ENCODE assay signal across 1 cellular context in the genomic region with DNA sequence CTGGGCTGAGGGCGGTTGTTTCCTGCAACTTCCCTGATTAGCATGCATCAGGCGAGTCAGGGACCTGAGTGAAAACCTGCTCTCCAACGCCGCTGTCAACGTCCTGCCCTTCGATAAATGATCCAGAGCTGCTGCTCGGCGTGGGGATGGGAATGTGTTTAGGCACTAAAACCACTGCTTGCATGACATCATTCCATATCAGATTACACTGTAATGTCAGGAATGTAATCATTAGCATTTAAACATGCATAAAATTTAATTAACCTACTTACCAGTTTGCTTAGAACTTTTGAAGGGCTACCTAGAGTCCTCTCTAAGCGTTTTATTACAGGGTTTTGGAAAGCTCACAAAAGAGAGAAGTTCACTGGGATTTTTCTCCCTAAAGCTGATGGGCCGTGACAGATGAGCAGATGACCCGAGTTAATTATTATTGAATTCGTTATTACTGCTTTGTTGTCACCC.
A peak's percentile ranks its signal among the peaks of the same experiment; 100 is the strongest.
TF ChIP-seq lines count a peak whose summit lies in the region.

No MANE protein-coding gene starts in this region.

TF ChIP-seq in HEK293, 187 proteins besides CTCF, POLR2A, EP300 and RAD21 (continued from another document):
- TF ChIP-seq, protein P1, sequence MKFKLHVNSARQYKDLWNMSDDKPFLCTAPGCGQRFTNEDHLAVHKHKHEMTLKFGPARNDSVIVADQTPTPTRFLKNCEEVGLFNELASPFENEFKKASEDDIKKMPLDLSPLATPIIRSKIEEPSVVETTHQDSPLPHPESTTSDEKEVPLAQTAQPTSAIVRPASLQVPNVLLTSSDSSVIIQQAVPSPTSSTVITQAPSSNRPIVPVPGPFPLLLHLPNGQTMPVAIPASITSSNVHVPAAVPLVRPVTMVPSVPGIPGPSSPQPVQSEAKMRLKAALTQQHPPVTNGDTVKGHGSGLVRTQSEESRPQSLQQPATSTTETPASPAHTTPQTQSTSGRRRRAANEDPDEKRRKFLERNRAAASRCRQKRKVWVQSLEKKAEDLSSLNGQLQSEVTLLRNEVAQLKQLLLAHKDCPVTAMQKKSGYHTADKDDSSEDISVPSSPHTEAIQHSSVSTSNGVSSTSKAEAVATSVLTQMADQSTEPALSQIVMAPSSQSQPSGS (tag by site-specific recombination; IDR thresholded peaks at IDR 0.05; ENCODE audit: low read depth): no peak
- no peak for TF ChIP-seq ZNF155 (tag by site-specific recombination; IDR thresholded peaks at IDR 0.05)
- TF ChIP-seq, protein P2, sequence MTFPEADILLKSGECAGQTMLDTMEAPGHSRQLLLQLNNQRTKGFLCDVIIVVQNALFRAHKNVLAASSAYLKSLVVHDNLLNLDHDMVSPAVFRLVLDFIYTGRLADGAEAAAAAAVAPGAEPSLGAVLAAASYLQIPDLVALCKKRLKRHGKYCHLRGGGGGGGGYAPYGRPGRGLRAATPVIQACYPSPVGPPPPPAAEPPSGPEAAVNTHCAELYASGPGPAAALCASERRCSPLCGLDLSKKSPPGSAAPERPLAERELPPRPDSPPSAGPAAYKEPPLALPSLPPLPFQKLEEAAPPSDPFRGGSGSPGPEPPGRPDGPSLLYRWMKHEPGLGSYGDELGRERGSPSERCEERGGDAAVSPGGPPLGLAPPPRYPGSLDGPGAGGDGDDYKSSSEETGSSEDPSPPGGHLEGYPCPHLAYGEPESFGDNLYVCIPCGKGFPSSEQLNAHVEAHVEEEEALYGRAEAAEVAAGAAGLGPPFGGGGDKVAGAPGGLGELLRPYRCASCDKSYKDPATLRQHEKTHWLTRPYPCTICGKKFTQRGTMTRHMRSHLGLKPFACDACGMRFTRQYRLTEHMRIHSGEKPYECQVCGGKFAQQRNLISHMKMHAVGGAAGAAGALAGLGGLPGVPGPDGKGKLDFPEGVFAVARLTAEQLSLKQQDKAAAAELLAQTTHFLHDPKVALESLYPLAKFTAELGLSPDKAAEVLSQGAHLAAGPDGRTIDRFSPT (tag by site-specific recombination; IDR thresholded peaks at IDR 0.05): 0 out of 2 replicates have a peak, but pooled peaks have one; percentile 34
- no peak for TF ChIP-seq ZNF274 (IDR thresholded peaks at IDR 0.05; ENCODE audit: low read length)
- TF ChIP-seq ZNF274 (tag by site-specific recombination; IDR thresholded peaks at IDR 0.05; ENCODE audit: borderline replicate concordance): no peak
- TF ChIP-seq ZNF354C (tag by site-specific recombination; IDR thresholded peaks at IDR 0.05; ENCODE audit: borderline replicate concordance, low read depth): no peak
- no peak for TF ChIP-seq YY2 (tag by site-specific recombination; IDR thresholded peaks at IDR 0.05)
- no peak for TF ChIP-seq ZNF701 (tag by site-specific recombination; IDR thresholded peaks at IDR 0.05)
- no peak for TF ChIP-seq ZBTB21 (tag by site-specific recombination; IDR thresholded peaks at IDR 0.05)
- no peak for TF ChIP-seq ZNF777 (tag by site-specific recombination; IDR thresholded peaks at IDR 0.05; ENCODE audit: borderline replicate concordance)
- peak; percentile 45 for TF ChIP-seq ZNF366 (tag by site-specific recombination; conservative IDR thresholded peaks at IDR 0.05)
- no peak for TF ChIP-seq SP3 (tag by site-specific recombination; IDR thresholded peaks at IDR 0.05)
- TF ChIP-seq, protein P3, sequence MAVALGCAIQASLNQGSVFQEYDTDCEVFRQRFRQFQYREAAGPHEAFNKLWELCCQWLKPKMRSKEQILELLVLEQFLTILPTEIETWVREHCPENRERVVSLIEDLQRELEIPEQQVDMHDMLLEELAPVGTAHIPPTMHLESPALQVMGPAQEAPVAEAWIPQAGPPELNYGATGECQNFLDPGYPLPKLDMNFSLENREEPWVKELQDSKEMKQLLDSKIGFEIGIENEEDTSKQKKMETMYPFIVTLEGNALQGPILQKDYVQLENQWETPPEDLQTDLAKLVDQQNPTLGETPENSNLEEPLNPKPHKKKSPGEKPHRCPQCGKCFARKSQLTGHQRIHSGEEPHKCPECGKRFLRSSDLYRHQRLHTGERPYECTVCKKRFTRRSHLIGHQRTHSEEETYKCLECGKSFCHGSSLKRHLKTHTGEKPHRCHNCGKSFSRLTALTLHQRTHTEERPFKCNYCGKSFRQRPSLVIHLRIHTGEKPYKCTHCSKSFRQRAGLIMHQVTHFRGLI (tag by site-specific recombination; IDR thresholded peaks at IDR 0.05): no peak
- no peak for TF ChIP-seq ZNF501 (tag by site-specific recombination; IDR thresholded peaks at IDR 0.05)
